Comparison of ENCODE assay signal across 8 cellular contexts in genomic region chr7:74255461-74255860, GRCh38. TPM values are rescaled to one million over a fixed set of nuclear protein-coding genes. Genes with fewer than 3 reads are reported as not detected.
DNase-seq lines count a peak whose midpoint lies in the region; ATAC-seq and TF ChIP-seq lines count a peak whose summit lies in the region.
"Not testable (repeated sequence)": the region's sequence is repeated elsewhere in the genome, so short reads cannot be mapped to it uniquely, and the experiment has no call there.

No MANE protein-coding gene starts in this region.

- not testable (repeated sequence) for H3K9me3 Mint-ChIP-seq in activated CD8-positive, alpha-beta T cell treated with anti-CD3 and anti-CD28 coated beads, Interleukin-2, amount 10 ng/mL, durations not matched to agents 7 days and 5 days (ENCODE audit: insufficient read depth)

- not testable (repeated sequence) for H4K20me1 ChIP-seq in OCI-LY3 (ENCODE audit: insufficient read depth, low read length)

- H2AFZ ChIP-seq in OCI-LY3 (ENCODE audit: low read depth, low read length) = not testable (repeated sequence)

- in situ Hi-C loops in gastrocnemius medialis (cut with MboI; ENCODE audit: low sequenced_read_pairs in 4 of 4) = not testable (repeated sequence)

- DNase-seq in A673 (ENCODE audit: low spot score); activated CD8-positive, alpha-beta T cell treated with anti-CD3 and anti-CD28 coated beads, Interleukin-2, amount 10 ng/mL, durations not matched to agents 7 days and 5 days; breast epithelium (ENCODE audit: low spot score in 2 of 2); foreskin fibroblast; gastrocnemius medialis: not testable (repeated sequence)

- H3K27ac ChIP-seq in A673 (ENCODE audit: low read depth, low read length, poor library complexity, severe bottlenecking) = peak overlapping the region; percentile 98
- H3K27ac ChIP-seq in OCI-LY3 (ENCODE audit: low read length) = not testable (repeated sequence)
- peak overlapping the region in 1 of 2 donors; percentile 99 for H3K27ac ChIP-seq in breast epithelium
- peak overlapping the region in 3 of 4 donors; percentile 84 to 87 (median 86) for H3K27ac ChIP-seq in gastrocnemius medialis

- peak overlapping the region; percentile 65 for H3K4me2 ChIP-seq in OCI-LY3 (ENCODE audit: low read length)

- H3K4me1 ChIP-seq in A673 (ENCODE audit: insufficient read depth, low read length, poor library complexity, severe bottlenecking); breast epithelium: not testable (repeated sequence)
- H3K4me1 ChIP-seq in OCI-LY3 (ENCODE audit: low read length) (peaks cover 13% of the 10 kb centered on the region), mucosa of stomach (ENCODE audit: control insufficient read depth, insufficient read depth, low read length) (peaks cover 11% of the 10 kb centered on the region), gastrocnemius medialis (peaks cover 12 to 18% of the 10 kb centered on the region in 2 donors)

- H3K4me3 Mint-ChIP-seq in activated CD8-positive, alpha-beta T cell treated with anti-CD3 and anti-CD28 coated beads, Interleukin-2, amount 10 ng/mL, durations not matched to agents 7 days and 5 days = peak overlapping the region; percentile 96

- intact Hi-C loops in A673 (cut with micrococcal nuclease; ENCODE audit: unreplicated experiment); breast epithelium (cut with DNase I; ENCODE audit: low total_unique reads): not testable (repeated sequence)
- intact Hi-C loops in gastrocnemius medialis (cut with DNase I; ENCODE audit: low total_unique reads) = loop anchor here (10.0 kb wide), 2 partner anchors 139 to 171 kb away; partner anchors contain the start of gene LIMK1

- H3K9ac ChIP-seq in OCI-LY3 (ENCODE audit: low read length) = not testable (repeated sequence)
- peak overlapping the region; percentile 95 for H3K9ac ChIP-seq in mucosa of stomach (ENCODE audit: low read length)

- not testable (repeated sequence) for H3K27me3 Mint-ChIP-seq in activated CD8-positive, alpha-beta T cell treated with anti-CD3 and anti-CD28 coated beads, Interleukin-2, amount 10 ng/mL, durations not matched to agents 7 days and 5 days (ENCODE audit: low read depth)

- H3K27ac Mint-ChIP-seq in activated CD8-positive, alpha-beta T cell treated with anti-CD3 and anti-CD28 coated beads, Interleukin-2, amount 10 ng/mL, durations not matched to agents 7 days and 5 days = peak overlapping the region; percentile 6

- peaks cover 27% of the 10 kb centered on the region for H3K36me3 Mint-ChIP-seq in activated CD8-positive, alpha-beta T cell treated with anti-CD3 and anti-CD28 coated beads, Interleukin-2, amount 10 ng/mL, durations not matched to agents 7 days and 5 days (ENCODE audit: low read depth)

- CTCF ChIA-PET in A673 (lab: Charles Lee) = not testable (repeated sequence)
- CTCF ChIA-PET in activated CD8-positive, alpha-beta T cell treated with anti-CD3 and anti-CD28 coated beads, Interleukin-2, amount 10 ng/mL, durations not matched to agents 7 days and 5 days (lab: Charles Lee) = interaction anchor here (1.5 kb wide), 1 partner anchor 49 kb away, joined by 7 read pairs; no protein-coding TSS in a partner anchor

- not testable (repeated sequence) for H3K27me3 ChIP-seq in A673 (replicated peaks; ENCODE audit: insufficient read depth, low read depth, low read length, poor library complexity); OCI-LY3 (ENCODE audit: low read depth, low read length); breast epithelium; mucosa of stomach (ENCODE audit: control insufficient read depth, insufficient read depth, low read length); gastrocnemius medialis

- H3K9me3 ChIP-seq in A673 (ENCODE audit: low read depth, low read length, poor library complexity, severe bottlenecking); OCI-LY3 (ENCODE audit: insufficient read depth, low read length); breast epithelium; mucosa of stomach (ENCODE audit: control insufficient read depth, low read length); gastrocnemius medialis: not testable (repeated sequence)

- BruUV-seq in A673 (replicated peaks; lab: Mats Ljungman, UMichigan) = not testable (repeated sequence)

- peak overlapping the region; percentile 90 for H3K4me3 ChIP-seq in A673 (ENCODE audit: low read depth, low read length, poor library complexity, severe bottlenecking)
- peak overlapping the region; percentile 94 for H3K4me3 ChIP-seq in OCI-LY3 (ENCODE audit: low read length)
- H3K4me3 ChIP-seq in breast epithelium = peak overlapping the region in 2 of 3 donors; percentile 81
- H3K4me3 ChIP-seq in foreskin fibroblast (ENCODE audit: low read depth in 1 of 2, low read length in 2 of 2) = peak overlapping the region; percentile 83 to 96
- not testable (repeated sequence) for H3K4me3 ChIP-seq in mucosa of stomach (ENCODE audit: low read length)
- peak overlapping the region in 3 of 4 donors; percentile 72 to 90 (median 80) for H3K4me3 ChIP-seq in gastrocnemius medialis

- not testable (repeated sequence) for TF ChIP-seq CTCF in A673 (conservative IDR thresholded peaks at IDR 0.05; ENCODE audit: low read depth, low read length); OCI-LY3 (IDR thresholded peaks at IDR 0.05; ENCODE audit: low read depth, low read length); breast epithelium (IDR thresholded peaks at IDR 0.05); foreskin fibroblast (IDR thresholded peaks at IDR 0.05; ENCODE audit: low read depth, low read length); gastrocnemius medialis (IDR thresholded peaks at IDR 0.05 in 4 of 5, conservative IDR thresholded peaks at IDR 0.05 in 1 of 5)

- peaks cover 39% of the 10 kb centered on the region for H3K79me2 ChIP-seq in OCI-LY3 (ENCODE audit: low read length)

- peak; percentile 28 for ATAC-seq in GM21723 (IDR thresholded peaks at IDR 0.05; ENCODE audit: unreplicated experiment)
- not testable (repeated sequence) for ATAC-seq in activated CD8-positive, alpha-beta T cell treated with anti-CD3 and anti-CD28 coated beads, Interleukin-2, amount 10 ng/mL, durations not matched to agents 7 days and 5 days; gastrocnemius medialis

- TF ChIP-seq POLR2A in breast epithelium (IDR thresholded peaks at IDR 0.05); gastrocnemius medialis (IDR thresholded peaks at IDR 0.05): not testable (repeated sequence)

- peaks cover 14% of the 10 kb centered on the region for H3K36me3 ChIP-seq in A673 (ENCODE audit: insufficient read depth, low read length, poor library complexity, severe bottlenecking)
- H3K36me3 ChIP-seq in OCI-LY3 (replicated peaks; ENCODE audit: low read depth, low read length); breast epithelium; mucosa of stomach (ENCODE audit: control insufficient read depth, insufficient read depth, low read length); gastrocnemius medialis: not testable (repeated sequence)

- peaks cover 44% of the 10 kb centered on the region for H3K4me1 Mint-ChIP-seq in activated CD8-positive, alpha-beta T cell treated with anti-CD3 and anti-CD28 coated beads, Interleukin-2, amount 10 ng/mL, durations not matched to agents 7 days and 5 days (ENCODE audit: low read depth)

- POLR2A ChIA-PET in A673 (lab: Charles Lee; ENCODE audit: low non-redundant PET) = not testable (repeated sequence)
- POLR2A ChIA-PET in activated CD8-positive, alpha-beta T cell treated with anti-CD3 and anti-CD28 coated beads, Interleukin-2, amount 10 ng/mL, durations not matched to agents 7 days and 5 days (lab: Charles Lee) = interaction anchor here (1.2 kb wide), 1 partner anchor 11 kb away, joined by 4 read pairs; no protein-coding TSS in a partner anchor

RNA-seq across cellular contexts. Expression of gene RFC2, which starts 1.3 kb away (rescaled TPM):
- 113 and 125 TPM in 2 replicates for total RNA-seq in A673 (2021)
- 10 to 100 TPM; 69.5 to 76.5 TPM for total RNA-seq in activated CD8-positive, alpha-beta T cell treated with anti-CD3 and anti-CD28 coated beads, Interleukin-2, amount 10 ng/mL, durations not matched to agents 7 days and 5 days
- 10 to 100 TPM; 15.4 to 25.6 (median 17.1) TPM for total RNA-seq in breast epithelium
- 10 to 100 TPM in 3 of 4 donors, 1 to 10 TPM in 1; 8.2 to 15.2 (median 12.7) TPM for total RNA-seq in gastrocnemius medialis

RNA-seq across cellular contexts. Expression of gene CLIP2, which starts 33.7 kb away (rescaled TPM):
- total RNA-seq in A673 (2021) = 28.9 and 33.3 TPM in 2 replicates
- 1 to 10 TPM; 1.5 to 1.7 TPM for total RNA-seq in activated CD8-positive, alpha-beta T cell treated with anti-CD3 and anti-CD28 coated beads, Interleukin-2, amount 10 ng/mL, durations not matched to agents 7 days and 5 days
- 10 to 100 TPM in 2 of 3 donors, 1 to 10 TPM in 1; 7.3 to 20.3 (median 13.0) TPM for total RNA-seq in breast epithelium
- total RNA-seq in gastrocnemius medialis = 10 to 100 TPM in 1 of 4 donors, 1 to 10 TPM in 3; 2.0 to 10.0 (median 4.2) TPM

RNA-seq across cellular contexts. Expression of gene LAT2, which starts 45.7 kb away (rescaled TPM):
- 0.28 and 0.58 TPM in 2 replicates for total RNA-seq in A673 (2021)
- 10 to 100 TPM; 31.7 to 31.8 TPM for total RNA-seq in activated CD8-positive, alpha-beta T cell treated with anti-CD3 and anti-CD28 coated beads, Interleukin-2, amount 10 ng/mL, durations not matched to agents 7 days and 5 days
- 1 to 10 TPM; 6.9 to 9.4 (median 7.7) TPM for total RNA-seq in breast epithelium
- total RNA-seq in gastrocnemius medialis = 1 to 10 TPM; 2.1 to 5.3 (median 3.0) TPM
